Comparison of ENCODE assay signal across 11 cellular contexts in genomic region chr5:55634204-55634785, GRCh38.
DNase-seq lines count a peak whose midpoint lies in the region; ATAC-seq and TF ChIP-seq lines count a peak whose summit lies in the region.
"Had no signal": no experiment of that assay in that cellular context is flagged by ENCODE, and none has a peak within 500 bp of the region (broad histone marks: within the 10 kb centered on the region; RNA-seq: fewer than 3 reads in every experiment).

No MANE protein-coding gene starts in this region.

- no peaks in the 10 kb centered on the region for H3K27me3 ChIP-seq in lower lobe of right lung (ENCODE audit: low read depth)
- no peaks in the 10 kb centered on the region for H3K27me3 ChIP-seq in transverse colon
- H3K27me3 ChIP-seq: BLaER1 had no signal

- no peak for TF ChIP-seq EP300 in transverse colon (IDR thresholded peaks at IDR 0.05; ENCODE audit: low read depth)

- no peak overlapping the region for H3K4me3 ChIP-seq in lower lobe of right lung
- no peak overlapping the region for H3K4me3 ChIP-seq in transverse colon
- H3K4me3 ChIP-seq: BLaER1 had no signal

- no peak for TF ChIP-seq POLR2A in transverse colon (IDR thresholded peaks at IDR 0.05)

- ATAC-seq in lower lobe of right lung: peak in 1 of 2 donors; percentile 36
- no peak for ATAC-seq in omental fat pad (ENCODE audit: low FRiP score)

- no peak for DNase-seq in activated naive CD4-positive, alpha-beta T cell treated with anti-CD3 and anti-CD28 coated beads for 36 hours
- no peak for DNase-seq in activated naive CD4-positive, alpha-beta T cell treated with Interleukin-2 at 50 U/mL for 16 hours
- DNase-seq in astrocyte of the hippocampus (ENCODE audit: low read depth, low spot score) (peak; percentile 56), lower lobe of right lung (no peak), transverse colon (no peak), pons (ENCODE audit: low spot score) (no peak), DMS79 (lab: John Stamatoyannopoulos, UW) (no peak), omental fat pad (ENCODE audit: low spot score) (no peak)
- DNase-seq: NCI-H2081 treated with DMSO at 0.1 percent for 48 hours had no signal

- WGBS in transverse colon (ENCODE audit: low coverage in 1 of 2), 2 donors: 51 to 67% methylated on average over 1 of the region's 1 CpG

- H3K4me1 ChIP-seq in lower lobe of right lung: peaks cover 59% of the 10 kb centered on the region
- peaks cover 21 to 58% (median 35%) of the 10 kb centered on the region in 4 donors for H3K4me1 ChIP-seq in transverse colon
- H3K4me1 ChIP-seq: BLaER1 had no signal

- in situ Hi-C loops in transverse colon (cut with MboI; ENCODE audit: low pct_ligation_motif_present in 1 of 4, low pct_unique_long_range_greater_than_20kb in 1 of 4, low sequenced_read_pairs in 3 of 4): no loop called here

- H3K9me3 ChIP-seq in lower lobe of right lung (no peaks in the 10 kb centered on the region), transverse colon (no peaks in the 10 kb centered on the region)
- H3K9me3 ChIP-seq: BLaER1 had no signal

- H3K4me3 Mint-ChIP-seq in activated naive CD4-positive, alpha-beta T cell treated with anti-CD3 and anti-CD28 coated beads for 36 hours: no peak overlapping the region

- TF ChIP-seq CTCF in lower lobe of right lung (IDR thresholded peaks at IDR 0.05) (no peak), transverse colon (IDR thresholded peaks at IDR 0.05) (no peak), omental fat pad (IDR thresholded peaks at IDR 0.05) (no peak)

- H3K9me3 Mint-ChIP-seq in activated naive CD4-positive, alpha-beta T cell treated with anti-CD3 and anti-CD28 coated beads for 36 hours: no peaks in the 10 kb centered on the region

- H3K27ac ChIP-seq in lower lobe of right lung (peak overlapping the region; percentile 63), transverse colon (peak overlapping the region; percentile 46 to 78 (median 72))
- H3K27ac ChIP-seq: BLaER1, HL-60 had no signal

- no peaks in the 10 kb centered on the region for H3K27me3 Mint-ChIP-seq in activated naive CD4-positive, alpha-beta T cell treated with anti-CD3 and anti-CD28 coated beads for 36 hours (ENCODE audit: low read depth)

- peaks cover 7% of the 10 kb centered on the region for H3K36me3 Mint-ChIP-seq in activated naive CD4-positive, alpha-beta T cell treated with anti-CD3 and anti-CD28 coated beads for 36 hours (ENCODE audit: low read depth)

- intact Hi-C loops in activated naive CD4-positive, alpha-beta T cell treated with anti-CD3 and anti-CD28 coated beads for 36 hours (cut with micrococcal nuclease): no loop called here
- intact Hi-C loops in lower lobe of right lung (cut with DNase I) (no loop called here), transverse colon (cut with DNase I; ENCODE audit: low total_unique reads) (no loop called here)

- peak overlapping the region; percentile 3 for H3K27ac Mint-ChIP-seq in activated naive CD4-positive, alpha-beta T cell treated with anti-CD3 and anti-CD28 coated beads for 36 hours

- peaks cover 4% of the 10 kb centered on the region for H3K36me3 ChIP-seq in lower lobe of right lung
- H3K36me3 ChIP-seq in transverse colon: no peaks in the 10 kb centered on the region

- H3K4me1 Mint-ChIP-seq in activated naive CD4-positive, alpha-beta T cell treated with anti-CD3 and anti-CD28 coated beads for 36 hours (ENCODE audit: low read depth): peaks cover 11% of the 10 kb centered on the region

- CTCF ChIA-PET in activated naive CD4-positive, alpha-beta T cell treated with anti-CD3 and anti-CD28 coated beads for 36 hours (lab: Charles Lee): interaction anchor here (0.6 kb wide), 1 partner anchor 450 kb away, joined by 3 read pairs; no protein-coding TSS in a partner anchor
